In the genomic region with DNA sequence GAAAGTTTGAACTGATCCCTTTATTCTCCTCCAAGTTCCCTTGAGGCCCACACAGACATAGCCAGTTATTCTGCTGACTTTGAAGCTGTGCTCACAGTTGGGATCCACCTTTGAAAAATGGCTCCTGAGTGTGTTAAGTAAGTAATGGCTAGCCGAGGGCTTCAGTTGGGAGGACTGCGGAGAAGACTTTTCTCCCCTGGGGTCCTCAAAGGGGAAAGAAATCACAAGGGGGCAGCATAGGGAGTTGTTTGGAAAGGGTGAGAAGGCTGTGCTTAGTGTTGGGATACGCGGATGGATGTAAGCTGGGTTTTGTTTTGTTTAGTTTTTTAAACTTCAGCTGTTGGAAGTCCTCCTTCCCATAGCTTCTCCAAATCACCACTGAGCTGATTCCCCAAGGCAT, we compare ENCODE assay signal across 3 cellular contexts.
TF ChIP-seq lines count a peak whose summit lies in the region.

No MANE protein-coding gene starts in this region.

TF ChIP-seq in liver, 16 proteins besides CTCF, POLR2A, EP300 and RAD21:
- no peak for TF ChIP-seq FOXA2 (IDR thresholded peaks at IDR 0.05)

TF ChIP-seq in HepG2, 621 proteins besides CTCF, POLR2A, EP300 and RAD21:
- TF ChIP-seq U2AF1 (optimal IDR thresholded peaks at IDR 0.05; ENCODE audit: low read depth, low read length) (no peak), FIP1L1 (IDR thresholded peaks at IDR 0.05; ENCODE audit: borderline replicate concordance, insufficient read depth, low read depth, low read length) (no peak), ZFX (CRISPR knock-in tag; IDR thresholded peaks at IDR 0.05; ENCODE audit: low read depth) (no peak), NFE2L2 (IDR thresholded peaks at IDR 0.05; ENCODE audit: low read length) (no peak), ZNF747 (CRISPR knock-in tag; IDR thresholded peaks at IDR 0.05; ENCODE audit: borderline replicate concordance) (no peak), CREM (IDR thresholded peaks at IDR 0.05) (no peak), CREM (CRISPR knock-in tag; IDR thresholded peaks at IDR 0.05) (no peak), ZNF274 (CRISPR knock-in tag; IDR thresholded peaks at IDR 0.05) (no peak), ASH2L (IDR thresholded peaks at IDR 0.05; ENCODE audit: insufficient read length, low read depth, low read length) (no peak), ZFYVE20 (CRISPR knock-in tag; IDR thresholded peaks at IDR 0.05; ENCODE audit: borderline replicate concordance, low read depth) (no peak), FOXK2 (IDR thresholded peaks at IDR 0.05) (no peak), ZNF660 (CRISPR knock-in tag; IDR thresholded peaks at IDR 0.05; ENCODE audit: borderline replicate concordance, low read depth) (no peak)
- TF ChIP-seq, protein P1, sequence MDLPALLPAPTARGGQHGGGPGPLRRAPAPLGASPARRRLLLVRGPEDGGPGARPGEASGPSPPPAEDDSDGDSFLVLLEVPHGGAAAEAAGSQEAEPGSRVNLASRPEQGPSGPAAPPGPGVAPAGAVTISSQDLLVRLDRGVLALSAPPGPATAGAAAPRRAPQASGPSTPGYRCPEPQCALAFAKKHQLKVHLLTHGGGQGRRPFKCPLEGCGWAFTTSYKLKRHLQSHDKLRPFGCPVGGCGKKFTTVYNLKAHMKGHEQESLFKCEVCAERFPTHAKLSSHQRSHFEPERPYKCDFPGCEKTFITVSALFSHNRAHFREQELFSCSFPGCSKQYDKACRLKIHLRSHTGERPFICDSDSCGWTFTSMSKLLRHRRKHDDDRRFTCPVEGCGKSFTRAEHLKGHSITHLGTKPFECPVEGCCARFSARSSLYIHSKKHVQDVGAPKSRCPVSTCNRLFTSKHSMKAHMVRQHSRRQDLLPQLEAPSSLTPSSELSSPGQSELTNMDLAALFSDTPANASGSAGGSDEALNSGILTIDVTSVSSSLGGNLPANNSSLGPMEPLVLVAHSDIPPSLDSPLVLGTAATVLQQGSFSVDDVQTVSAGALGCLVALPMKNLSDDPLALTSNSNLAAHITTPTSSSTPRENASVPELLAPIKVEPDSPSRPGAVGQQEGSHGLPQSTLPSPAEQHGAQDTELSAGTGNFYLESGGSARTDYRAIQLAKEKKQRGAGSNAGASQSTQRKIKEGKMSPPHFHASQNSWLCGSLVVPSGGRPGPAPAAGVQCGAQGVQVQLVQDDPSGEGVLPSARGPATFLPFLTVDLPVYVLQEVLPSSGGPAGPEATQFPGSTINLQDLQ (CRISPR knock-in tag; IDR thresholded peaks at IDR 0.05), result no peak
- TF ChIP-seq, protein P2, sequence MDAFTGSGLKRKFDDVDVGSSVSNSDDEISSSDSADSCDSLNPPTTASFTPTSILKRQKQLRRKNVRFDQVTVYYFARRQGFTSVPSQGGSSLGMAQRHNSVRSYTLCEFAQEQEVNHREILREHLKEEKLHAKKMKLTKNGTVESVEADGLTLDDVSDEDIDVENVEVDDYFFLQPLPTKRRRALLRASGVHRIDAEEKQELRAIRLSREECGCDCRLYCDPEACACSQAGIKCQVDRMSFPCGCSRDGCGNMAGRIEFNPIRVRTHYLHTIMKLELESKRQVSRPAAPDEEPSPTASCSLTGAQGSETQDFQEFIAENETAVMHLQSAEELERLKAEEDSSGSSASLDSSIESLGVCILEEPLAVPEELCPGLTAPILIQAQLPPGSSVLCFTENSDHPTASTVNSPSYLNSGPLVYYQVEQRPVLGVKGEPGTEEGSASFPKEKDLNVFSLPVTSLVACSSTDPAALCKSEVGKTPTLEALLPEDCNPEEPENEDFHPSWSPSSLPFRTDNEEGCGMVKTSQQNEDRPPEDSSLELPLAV (CRISPR knock-in tag; conservative IDR thresholded peaks at IDR 0.05; ENCODE audit: low read depth), result no peak
- TF ChIP-seq, protein P3, sequence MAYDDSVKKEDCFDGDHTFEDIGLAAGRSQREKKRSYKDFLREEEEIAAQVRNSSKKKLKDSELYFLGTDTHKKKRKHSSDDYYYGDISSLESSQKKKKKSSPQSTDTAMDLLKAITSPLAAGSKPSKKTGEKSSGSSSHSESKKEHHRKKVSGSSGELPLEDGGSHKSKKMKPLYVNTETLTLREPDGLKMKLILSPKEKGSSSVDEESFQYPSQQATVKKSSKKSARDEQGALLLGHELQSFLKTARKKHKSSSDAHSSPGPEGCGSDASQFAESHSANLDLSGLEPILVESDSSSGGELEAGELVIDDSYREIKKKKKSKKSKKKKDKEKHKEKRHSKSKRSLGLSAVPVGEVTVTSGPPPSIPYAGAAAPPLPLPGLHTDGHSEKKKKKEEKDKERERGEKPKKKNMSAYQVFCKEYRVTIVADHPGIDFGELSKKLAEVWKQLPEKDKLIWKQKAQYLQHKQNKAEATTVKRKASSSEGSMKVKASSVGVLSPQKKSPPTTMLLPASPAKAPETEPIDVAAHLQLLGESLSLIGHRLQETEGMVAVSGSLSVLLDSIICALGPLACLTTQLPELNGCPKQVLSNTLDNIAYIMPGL (CRISPR knock-in tag; IDR thresholded peaks at IDR 0.05; ENCODE audit: borderline replicate concordance in 1 of 2, low read depth in 1 of 2), result no peak
- TF ChIP-seq, protein P4, sequence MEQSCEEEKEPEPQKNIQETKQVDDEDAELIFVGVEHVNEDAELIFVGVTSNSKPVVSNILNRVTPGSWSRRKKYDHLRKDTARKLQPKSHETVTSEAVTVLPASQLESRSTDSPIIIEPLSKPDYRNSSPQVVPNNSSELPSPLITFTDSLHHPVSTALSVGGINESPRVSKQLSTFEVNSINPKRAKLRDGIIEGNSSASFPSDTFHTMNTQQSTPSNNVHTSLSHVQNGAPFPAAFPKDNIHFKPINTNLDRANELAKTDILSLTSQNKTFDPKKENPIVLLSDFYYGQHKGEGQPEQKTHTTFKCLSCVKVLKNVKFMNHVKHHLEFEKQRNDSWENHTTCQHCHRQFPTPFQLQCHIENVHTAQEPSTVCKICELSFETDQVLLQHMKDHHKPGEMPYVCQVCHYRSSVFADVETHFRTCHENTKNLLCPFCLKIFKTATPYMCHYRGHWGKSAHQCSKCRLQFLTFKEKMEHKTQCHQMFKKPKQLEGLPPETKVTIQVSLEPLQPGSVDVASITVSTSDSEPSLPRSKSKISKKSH (CRISPR knock-in tag; IDR thresholded peaks at IDR 0.05; ENCODE audit: borderline replicate concordance), result no peak

TF ChIP-seq in WTC11, 78 proteins besides CTCF, POLR2A, EP300 and RAD21 (continues in another document):
- TF ChIP-seq NFYB (CRISPR knock-in tag; conservative IDR thresholded peaks at IDR 0.05; ENCODE audit: low read depth) (no peak), MXD4 (CRISPR knock-in tag; IDR thresholded peaks at IDR 0.05; ENCODE audit: borderline replicate concordance) (no peak), FOXJ3 (CRISPR knock-in tag; IDR thresholded peaks at IDR 0.05; ENCODE audit: borderline replicate concordance) (no peak), ZNF232 (CRISPR knock-in tag; IDR thresholded peaks at IDR 0.05) (no peak), TP53 (CRISPR knock-in tag; IDR thresholded peaks at IDR 0.05) (no peak)
- TF ChIP-seq, protein P5, sequence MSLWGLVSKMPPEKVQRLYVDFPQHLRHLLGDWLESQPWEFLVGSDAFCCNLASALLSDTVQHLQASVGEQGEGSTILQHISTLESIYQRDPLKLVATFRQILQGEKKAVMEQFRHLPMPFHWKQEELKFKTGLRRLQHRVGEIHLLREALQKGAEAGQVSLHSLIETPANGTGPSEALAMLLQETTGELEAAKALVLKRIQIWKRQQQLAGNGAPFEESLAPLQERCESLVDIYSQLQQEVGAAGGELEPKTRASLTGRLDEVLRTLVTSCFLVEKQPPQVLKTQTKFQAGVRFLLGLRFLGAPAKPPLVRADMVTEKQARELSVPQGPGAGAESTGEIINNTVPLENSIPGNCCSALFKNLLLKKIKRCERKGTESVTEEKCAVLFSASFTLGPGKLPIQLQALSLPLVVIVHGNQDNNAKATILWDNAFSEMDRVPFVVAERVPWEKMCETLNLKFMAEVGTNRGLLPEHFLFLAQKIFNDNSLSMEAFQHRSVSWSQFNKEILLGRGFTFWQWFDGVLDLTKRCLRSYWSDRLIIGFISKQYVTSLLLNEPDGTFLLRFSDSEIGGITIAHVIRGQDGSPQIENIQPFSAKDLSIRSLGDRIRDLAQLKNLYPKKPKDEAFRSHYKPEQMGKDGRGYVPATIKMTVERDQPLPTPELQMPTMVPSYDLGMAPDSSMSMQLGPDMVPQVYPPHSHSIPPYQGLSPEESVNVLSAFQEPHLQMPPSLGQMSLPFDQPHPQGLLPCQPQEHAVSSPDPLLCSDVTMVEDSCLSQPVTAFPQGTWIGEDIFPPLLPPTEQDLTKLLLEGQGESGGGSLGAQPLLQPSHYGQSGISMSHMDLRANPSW (CRISPR knock-in tag; conservative IDR thresholded peaks at IDR 0.05; ENCODE audit: low read depth), result no peak
- TF ChIP-seq, protein P3 (CRISPR knock-in tag; IDR thresholded peaks at IDR 0.05), result no peak
- TF ChIP-seq, protein P6, sequence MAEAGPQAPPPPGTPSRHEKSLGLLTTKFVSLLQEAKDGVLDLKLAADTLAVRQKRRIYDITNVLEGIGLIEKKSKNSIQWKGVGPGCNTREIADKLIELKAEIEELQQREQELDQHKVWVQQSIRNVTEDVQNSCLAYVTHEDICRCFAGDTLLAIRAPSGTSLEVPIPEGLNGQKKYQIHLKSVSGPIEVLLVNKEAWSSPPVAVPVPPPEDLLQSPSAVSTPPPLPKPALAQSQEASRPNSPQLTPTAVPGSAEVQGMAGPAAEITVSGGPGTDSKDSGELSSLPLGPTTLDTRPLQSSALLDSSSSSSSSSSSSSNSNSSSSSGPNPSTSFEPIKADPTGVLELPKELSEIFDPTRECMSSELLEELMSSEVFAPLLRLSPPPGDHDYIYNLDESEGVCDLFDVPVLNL (CRISPR knock-in tag; IDR thresholded peaks at IDR 0.05; ENCODE audit: borderline replicate concordance, low read depth), result no peak
- TF ChIP-seq, protein P7, sequence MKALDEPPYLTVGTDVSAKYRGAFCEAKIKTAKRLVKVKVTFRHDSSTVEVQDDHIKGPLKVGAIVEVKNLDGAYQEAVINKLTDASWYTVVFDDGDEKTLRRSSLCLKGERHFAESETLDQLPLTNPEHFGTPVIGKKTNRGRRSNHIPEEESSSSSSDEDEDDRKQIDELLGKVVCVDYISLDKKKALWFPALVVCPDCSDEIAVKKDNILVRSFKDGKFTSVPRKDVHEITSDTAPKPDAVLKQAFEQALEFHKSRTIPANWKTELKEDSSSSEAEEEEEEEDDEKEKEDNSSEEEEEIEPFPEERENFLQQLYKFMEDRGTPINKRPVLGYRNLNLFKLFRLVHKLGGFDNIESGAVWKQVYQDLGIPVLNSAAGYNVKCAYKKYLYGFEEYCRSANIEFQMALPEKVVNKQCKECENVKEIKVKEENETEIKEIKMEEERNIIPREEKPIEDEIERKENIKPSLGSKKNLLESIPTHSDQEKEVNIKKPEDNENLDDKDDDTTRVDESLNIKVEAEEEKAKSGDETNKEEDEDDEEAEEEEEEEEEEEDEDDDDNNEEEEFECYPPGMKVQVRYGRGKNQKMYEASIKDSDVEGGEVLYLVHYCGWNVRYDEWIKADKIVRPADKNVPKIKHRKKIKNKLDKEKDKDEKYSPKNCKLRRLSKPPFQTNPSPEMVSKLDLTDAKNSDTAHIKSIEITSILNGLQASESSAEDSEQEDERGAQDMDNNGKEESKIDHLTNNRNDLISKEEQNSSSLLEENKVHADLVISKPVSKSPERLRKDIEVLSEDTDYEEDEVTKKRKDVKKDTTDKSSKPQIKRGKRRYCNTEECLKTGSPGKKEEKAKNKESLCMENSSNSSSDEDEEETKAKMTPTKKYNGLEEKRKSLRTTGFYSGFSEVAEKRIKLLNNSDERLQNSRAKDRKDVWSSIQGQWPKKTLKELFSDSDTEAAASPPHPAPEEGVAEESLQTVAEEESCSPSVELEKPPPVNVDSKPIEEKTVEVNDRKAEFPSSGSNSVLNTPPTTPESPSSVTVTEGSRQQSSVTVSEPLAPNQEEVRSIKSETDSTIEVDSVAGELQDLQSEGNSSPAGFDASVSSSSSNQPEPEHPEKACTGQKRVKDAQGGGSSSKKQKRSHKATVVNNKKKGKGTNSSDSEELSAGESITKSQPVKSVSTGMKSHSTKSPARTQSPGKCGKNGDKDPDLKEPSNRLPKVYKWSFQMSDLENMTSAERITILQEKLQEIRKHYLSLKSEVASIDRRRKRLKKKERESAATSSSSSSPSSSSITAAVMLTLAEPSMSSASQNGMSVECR (CRISPR knock-in tag; IDR thresholded peaks at IDR 0.05; ENCODE audit: borderline replicate concordance), result no peak
- TF ChIP-seq, protein P8, sequence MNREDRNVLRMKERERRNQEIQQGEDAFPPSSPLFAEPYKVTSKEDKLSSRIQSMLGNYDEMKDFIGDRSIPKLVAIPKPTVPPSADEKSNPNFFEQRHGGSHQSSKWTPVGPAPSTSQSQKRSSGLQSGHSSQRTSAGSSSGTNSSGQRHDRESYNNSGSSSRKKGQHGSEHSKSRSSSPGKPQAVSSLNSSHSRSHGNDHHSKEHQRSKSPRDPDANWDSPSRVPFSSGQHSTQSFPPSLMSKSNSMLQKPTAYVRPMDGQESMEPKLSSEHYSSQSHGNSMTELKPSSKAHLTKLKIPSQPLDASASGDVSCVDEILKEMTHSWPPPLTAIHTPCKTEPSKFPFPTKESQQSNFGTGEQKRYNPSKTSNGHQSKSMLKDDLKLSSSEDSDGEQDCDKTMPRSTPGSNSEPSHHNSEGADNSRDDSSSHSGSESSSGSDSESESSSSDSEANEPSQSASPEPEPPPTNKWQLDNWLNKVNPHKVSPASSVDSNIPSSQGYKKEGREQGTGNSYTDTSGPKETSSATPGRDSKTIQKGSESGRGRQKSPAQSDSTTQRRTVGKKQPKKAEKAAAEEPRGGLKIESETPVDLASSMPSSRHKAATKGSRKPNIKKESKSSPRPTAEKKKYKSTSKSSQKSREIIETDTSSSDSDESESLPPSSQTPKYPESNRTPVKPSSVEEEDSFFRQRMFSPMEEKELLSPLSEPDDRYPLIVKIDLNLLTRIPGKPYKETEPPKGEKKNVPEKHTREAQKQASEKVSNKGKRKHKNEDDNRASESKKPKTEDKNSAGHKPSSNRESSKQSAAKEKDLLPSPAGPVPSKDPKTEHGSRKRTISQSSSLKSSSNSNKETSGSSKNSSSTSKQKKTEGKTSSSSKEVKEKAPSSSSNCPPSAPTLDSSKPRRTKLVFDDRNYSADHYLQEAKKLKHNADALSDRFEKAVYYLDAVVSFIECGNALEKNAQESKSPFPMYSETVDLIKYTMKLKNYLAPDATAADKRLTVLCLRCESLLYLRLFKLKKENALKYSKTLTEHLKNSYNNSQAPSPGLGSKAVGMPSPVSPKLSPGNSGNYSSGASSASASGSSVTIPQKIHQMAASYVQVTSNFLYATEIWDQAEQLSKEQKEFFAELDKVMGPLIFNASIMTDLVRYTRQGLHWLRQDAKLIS (CRISPR knock-in tag; IDR thresholded peaks at IDR 0.05; ENCODE audit: borderline replicate concordance), result no peak
- TF ChIP-seq, protein P9, sequence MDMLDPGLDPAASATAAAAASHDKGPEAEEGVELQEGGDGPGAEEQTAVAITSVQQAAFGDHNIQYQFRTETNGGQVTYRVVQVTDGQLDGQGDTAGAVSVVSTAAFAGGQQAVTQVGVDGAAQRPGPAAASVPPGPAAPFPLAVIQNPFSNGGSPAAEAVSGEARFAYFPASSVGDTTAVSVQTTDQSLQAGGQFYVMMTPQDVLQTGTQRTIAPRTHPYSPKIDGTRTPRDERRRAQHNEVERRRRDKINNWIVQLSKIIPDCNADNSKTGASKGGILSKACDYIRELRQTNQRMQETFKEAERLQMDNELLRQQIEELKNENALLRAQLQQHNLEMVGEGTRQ (CRISPR knock-in tag; IDR thresholded peaks at IDR 0.05), result no peak
